Comparison of ENCODE assay signal across 1 cellular context in the genomic region with DNA sequence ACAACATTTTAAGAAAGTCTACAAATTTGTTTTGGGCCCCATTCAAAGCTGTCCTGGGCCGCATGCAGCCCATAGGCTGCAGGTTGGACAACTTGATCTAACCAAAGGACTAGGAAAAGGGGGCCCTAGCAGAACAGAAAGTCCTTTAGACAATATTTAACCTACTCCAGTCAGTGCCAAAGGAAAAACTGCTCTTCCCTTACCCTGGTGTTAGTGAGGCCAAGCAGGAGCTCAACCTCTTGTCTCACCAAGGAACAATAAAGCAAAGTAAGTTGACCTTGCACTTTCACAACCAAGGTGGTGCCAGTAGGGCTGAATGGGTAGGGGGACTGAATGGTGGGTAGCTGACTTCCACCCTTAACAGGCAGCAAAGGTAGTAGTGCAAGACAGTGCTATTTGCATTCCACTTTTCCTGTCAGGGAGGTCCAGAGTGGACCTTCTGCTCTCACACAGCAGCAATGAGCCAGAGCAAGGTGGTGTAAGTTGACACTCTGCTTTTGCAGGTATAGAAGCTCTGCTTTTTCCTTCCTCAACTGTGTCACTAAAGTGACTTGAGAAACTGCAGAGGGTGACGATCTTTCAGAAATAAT.
TF ChIP-seq lines count a peak whose summit lies in the region.

No MANE protein-coding gene starts in this region.

TF ChIP-seq in HepG2, 621 proteins besides CTCF, POLR2A, EP300 and RAD21 (continued from another document):
- no peak for TF ChIP-seq ETS1 (CRISPR knock-in tag; IDR thresholded peaks at IDR 0.05)
- TF ChIP-seq, protein P1, sequence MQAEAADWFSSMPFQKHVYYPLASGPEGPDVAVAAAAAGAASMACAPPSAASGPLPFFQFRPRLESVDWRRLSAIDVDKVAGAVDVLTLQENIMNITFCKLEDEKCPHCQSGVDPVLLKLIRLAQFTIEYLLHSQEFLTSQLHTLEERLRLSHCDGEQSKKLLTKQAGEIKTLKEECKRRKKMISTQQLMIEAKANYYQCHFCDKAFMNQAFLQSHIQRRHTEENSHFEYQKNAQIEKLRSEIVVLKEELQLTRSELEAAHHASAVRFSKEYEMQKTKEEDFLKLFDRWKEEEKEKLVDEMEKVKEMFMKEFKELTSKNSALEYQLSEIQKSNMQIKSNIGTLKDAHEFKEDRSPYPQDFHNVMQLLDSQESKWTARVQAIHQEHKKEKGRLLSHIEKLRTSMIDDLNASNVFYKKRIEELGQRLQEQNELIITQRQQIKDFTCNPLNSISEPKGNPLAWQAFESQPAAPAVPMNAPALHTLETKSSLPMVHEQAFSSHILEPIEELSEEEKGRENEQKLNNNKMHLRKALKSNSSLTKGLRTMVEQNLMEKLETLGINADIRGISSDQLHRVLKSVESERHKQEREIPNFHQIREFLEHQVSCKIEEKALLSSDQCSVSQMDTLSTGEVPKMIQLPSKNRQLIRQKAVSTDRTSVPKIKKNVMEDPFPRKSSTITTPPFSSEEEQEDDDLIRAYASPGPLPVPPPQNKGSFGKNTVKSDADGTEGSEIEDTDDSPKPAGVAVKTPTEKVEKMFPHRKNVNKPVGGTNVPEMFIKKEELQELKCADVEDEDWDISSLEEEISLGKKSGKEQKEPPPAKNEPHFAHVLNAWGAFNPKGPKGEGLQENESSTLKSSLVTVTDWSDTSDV (CRISPR knock-in tag; IDR thresholded peaks at IDR 0.05) = no peak
- TF ChIP-seq ARNTL (CRISPR knock-in tag; IDR thresholded peaks at IDR 0.05) = no peak
- TF ChIP-seq RFXAP (CRISPR knock-in tag; IDR thresholded peaks at IDR 0.05; ENCODE audit: borderline replicate concordance) = no peak
- TF ChIP-seq CEBPG (CRISPR knock-in tag; IDR thresholded peaks at IDR 0.05) = no peak
- TF ChIP-seq LCORL (IDR thresholded peaks at IDR 0.05) = no peak
- no peak for TF ChIP-seq LCORL (CRISPR knock-in tag; IDR thresholded peaks at IDR 0.05)
- TF ChIP-seq ZNF777 (CRISPR knock-in tag; IDR thresholded peaks at IDR 0.05) = no peak
- no peak for TF ChIP-seq ZBTB7A (CRISPR knock-in tag; IDR thresholded peaks at IDR 0.05)
- TF ChIP-seq FOXO1 (CRISPR knock-in tag; IDR thresholded peaks at IDR 0.05) = no peak
- no peak for TF ChIP-seq TBP (CRISPR knock-in tag; IDR thresholded peaks at IDR 0.05)
